ENCODE assay signal across 22 cellular contexts in genomic region chr5:122228728-122229392, GRCh38.
A peak's percentile ranks its signal among the peaks of the same experiment; 100 is the strongest.
DNase-seq lines count a peak whose midpoint lies in the region; ATAC-seq, FAIRE-seq and TF ChIP-seq lines count a peak whose summit lies in the region.
"Had no signal": no experiment of that assay in that cellular context is flagged by ENCODE, and none has a peak within 500 bp of the region (broad histone marks: within the 10 kb centered on the region; RNA-seq: fewer than 3 reads in every experiment).

No MANE protein-coding gene starts in this region.

- no peaks in the 10 kb centered on the region for H3K79me2 ChIP-seq in H1 (ENCODE audit: control insufficient read depth in 1 of 2, insufficient read depth in 2 of 2, low read length in 2 of 2)

- peak overlapping the region; percentile 99 for H2AFZ ChIP-seq in H1 (ENCODE audit: low read length)

- DNase-seq in NCI-H146 (lab: John Stamatoyannopoulos, UW) (peak; percentile 5), NCI-H146 treated with DMSO at 0.1 percent for 48 hours (lab: John Stamatoyannopoulos, UW; ENCODE audit: unreplicated experiment) (no peak), RPMI7951 (ENCODE audit: low read depth) (peak; percentile 49), H1 (ENCODE audit: low read depth in 1 of 2, low spot score in 2 of 2) (no peak), progenitor cell of endocrine pancreas (ENCODE audit: low spot score, unreplicated experiment) (no peak), RKO (ENCODE audit: low spot score) (no peak)
- no peak for DNase-seq in effector CD8-positive, alpha-beta T cell (lab: John Stamatoyannopoulos, UW)
- DNase-seq: AML-193; CD4-positive, alpha-beta memory T cell; DMS153; DMS79; GDM1; HFFc6 had no signal

- H3K27ac ChIP-seq in H1 (ENCODE audit: low read depth, low read length), result no peak overlapping the region
- H3K27ac ChIP-seq: 22Rv1, A549, C4-2B, HL-60 had no signal

- CTCF ChIA-PET in H1 (lab: Charles Lee; ENCODE audit: partially characterized antibody), result interaction anchor here (1.1 to 1.4 kb wide), 3 partner anchors 30 to 187 kb away, joined by 3 to 6 read pairs (median 4); no protein-coding TSS in a partner anchor

- no peak overlapping the region; the same call in 1 of the 2 replicates for H2BK5ac ChIP-seq in H1 (ENCODE audit: low read depth, low read length)

- POLR2A ChIA-PET in H1 (lab: Charles Lee; ENCODE audit: partially characterized antibody), result interaction anchor here (0.5 kb wide), 1 partner anchor 617 kb away, joined by 3 read pairs; no protein-coding TSS in a partner anchor

- TF ChIP-seq CTCF in H1 (IDR thresholded peaks at IDR 0.05; ENCODE audit: control extremely low read depth in 1 of 3, insufficient read depth in 1 of 3, low read depth in 1 of 3, low read length in 3 of 3) (no peak), progenitor cell of endocrine pancreas (IDR thresholded peaks at IDR 0.05; ENCODE audit: unreplicated experiment) (no peak)

- no peak overlapping the region for H3K14ac ChIP-seq in H1 (ENCODE audit: insufficient read length)

- no peaks in the 10 kb centered on the region for H4K20me1 ChIP-seq in H1 (replicated peaks in 1 of 2; ENCODE audit: control insufficient read depth in 1 of 2, insufficient read depth in 2 of 2, low read length in 2 of 2)

- H3K4ac ChIP-seq in H1 (replicated peaks; ENCODE audit: insufficient read length, low read depth, low read length), result no peak overlapping the region

- TF ChIP-seq RAD21 in H1 (IDR thresholded peaks at IDR 0.05 in 1 of 2, conservative IDR thresholded peaks at IDR 0.05 in 1 of 2; ENCODE audit: low read depth in 2 of 2, low read length in 2 of 2), result no peak

- no peaks in the 10 kb centered on the region for H3K36me3 ChIP-seq in H1 (ENCODE audit: control insufficient read depth in 2 of 4, insufficient read depth in 4 of 4, low read length in 3 of 4)

- peaks cover 4% of the 10 kb centered on the region for H3K9me3 Mint-ChIP-seq in progenitor cell of endocrine pancreas (ENCODE audit: low read depth)
- H3K9me3 Mint-ChIP-seq: HFFc6 had no signal

- WGBS in H1 (ENCODE audit: extremely low coverage in 1 of 2, insufficient coverage in 1 of 2, insufficient read length in 1 of 2, insufficient replicate concordance in 2 of 2, low coverage in 1 of 2, low lambda C conversion rate in 2 of 2, missing lambda C conversion rate in 1 of 2), 2 experiments, result 90% methylated on average over 11 of the region's 11 CpGs; no CpG with 5 or more reads in 1 of the 2 experiments

- peak overlapping the region; percentile 4 for H3K27ac Mint-ChIP-seq in progenitor cell of endocrine pancreas
- H3K27ac Mint-ChIP-seq: CD4-positive, alpha-beta memory T cell; HFFc6 had no signal

- H3K4me1 Mint-ChIP-seq in progenitor cell of endocrine pancreas (ENCODE audit: low read depth), result no peaks in the 10 kb centered on the region
- H3K4me1 Mint-ChIP-seq: CD4-positive, alpha-beta memory T cell had no signal

- no peak for TF ChIP-seq POLR2A in H1 (IDR thresholded peaks at IDR 0.05; ENCODE audit: control extremely low read depth in 1 of 2, low read depth in 2 of 2, low read length in 2 of 2)

- no peaks in the 10 kb centered on the region for H3K23me2 ChIP-seq in H1 (ENCODE audit: low read depth, low read length)

- no peak for TF ChIP-seq EP300 in H1 (IDR thresholded peaks at IDR 0.05; ENCODE audit: borderline replicate concordance in 1 of 2, low read depth in 2 of 2, low read length in 2 of 2)

- H3K79me1 ChIP-seq in H1 (ENCODE audit: low read depth, low read length), result no peaks in the 10 kb centered on the region

- H3K27me3 ChIP-seq in H1 (replicated peaks in 1 of 4; ENCODE audit: control insufficient read depth in 3 of 4, extremely low read depth in 1 of 4, insufficient read depth in 3 of 4, low read length in 3 of 4), result no peaks in the 10 kb centered on the region

- no peak overlapping the region; a peak in 1 of 4 replicates for H3K4me2 ChIP-seq in H1 (ENCODE audit: insufficient read depth in 1 of 2, low read depth in 2 of 2, low read length in 2 of 2)
- H3K4me2 ChIP-seq: A549 had no signal

- H2BK15ac ChIP-seq in H1 (ENCODE audit: low read length), result no peak overlapping the region

- H3K4me1 ChIP-seq in H1 (replicated peaks in 1 of 4; ENCODE audit: control insufficient read depth in 3 of 4, insufficient read depth in 4 of 4, low read length in 3 of 4), result peaks cover 0 to 7% (median 2%) of the 10 kb centered on the region in 4 experiments; a peak in 3 of 7 replicates
- H3K4me1 ChIP-seq: A549 had no signal

- H3K36me3 Mint-ChIP-seq in progenitor cell of endocrine pancreas (ENCODE audit: insufficient read depth), result no peaks in the 10 kb centered on the region
- H3K36me3 Mint-ChIP-seq: CD4-positive, alpha-beta memory T cell had no signal

- FAIRE-seq in H1 (lab: Jason Lieb, UNC), result no peak
- FAIRE-seq: A549, GM12892, GM18507, HTR-8/SVneo had no signal

- no peak overlapping the region for H4K8ac ChIP-seq in H1 (ENCODE audit: extremely low read depth, insufficient read depth, low read length)

- H2AK5ac ChIP-seq in H1 (ENCODE audit: low read depth, low read length), result no peak overlapping the region

- H3K27me3 Mint-ChIP-seq in progenitor cell of endocrine pancreas, result peaks cover 8% of the 10 kb centered on the region
- H3K27me3 Mint-ChIP-seq: CD4-positive, alpha-beta memory T cell had no signal

- H2BK12ac ChIP-seq in H1 (ENCODE audit: low read depth, low read length), result 0 out of 2 replicates have a peak overlapping the region, but pooled peaks have one; percentile 4

- no peak overlapping the region for H2BK20ac ChIP-seq in H1 (ENCODE audit: low read length)

- H4K91ac ChIP-seq in H1 (replicated peaks; ENCODE audit: insufficient read length, low read length), result no peak overlapping the region

- no peak overlapping the region for H3K4me3 ChIP-seq in H1 (ENCODE audit: extremely low read depth in 1 of 4, insufficient read depth in 2 of 4, low read depth in 3 of 4, low read length in 4 of 4)
- H3K4me3 ChIP-seq: A549 had no signal

- H4K5ac ChIP-seq in H1 (ENCODE audit: insufficient read length, low read depth, low read length), result no peak overlapping the region

- H2BK120ac ChIP-seq in H1 (replicated peaks; ENCODE audit: low read depth, low read length), result no peak overlapping the region

- no peaks in the 10 kb centered on the region for H3K9me3 ChIP-seq in H1 (ENCODE audit: insufficient read depth in 2 of 2, low read depth in 1 of 2, low read length in 1 of 2)
- H3K9me3 ChIP-seq: A549 had no signal

- no peak overlapping the region for H3K4me3 Mint-ChIP-seq in progenitor cell of endocrine pancreas (ENCODE audit: low read depth)
- H3K4me3 Mint-ChIP-seq: CD4-positive, alpha-beta memory T cell; HFFc6 had no signal

- no peak for ATAC-seq in HG03280 (IDR thresholded peaks at IDR 0.05; ENCODE audit: unreplicated experiment)
- ATAC-seq: A549, HCT116 had no signal

- no peak overlapping the region for H3K56ac ChIP-seq in H1 (replicated peaks; ENCODE audit: insufficient read length, low read depth, low read length)

- no peak overlapping the region for H3K23ac ChIP-seq in H1 (ENCODE audit: insufficient read length)

- H3K18ac ChIP-seq in H1 (ENCODE audit: extremely low read depth, low read length), result no peak overlapping the region

- H3K9ac ChIP-seq in H1 (replicated peaks in 1 of 4; ENCODE audit: extremely low read depth in 1 of 4, low read depth in 3 of 4, low read length in 3 of 4), result no peak overlapping the region

TF ChIP-seq in H1, 55 proteins besides CTCF, POLR2A, EP300 and RAD21:
- TF ChIP-seq MAFK (IDR thresholded peaks at IDR 0.05; ENCODE audit: low read depth, low read length), result no peak
- TF ChIP-seq SIX5 (IDR thresholded peaks at IDR 0.05; ENCODE audit: low read depth, low read length), result no peak
- TF ChIP-seq YY1 (IDR thresholded peaks at IDR 0.05; ENCODE audit: low read depth, low read length), result peak; percentile 70; the same call in 1 of the 2 replicates
- TF ChIP-seq SP1 (IDR thresholded peaks at IDR 0.05; ENCODE audit: low read depth, low read length), result no peak
- TF ChIP-seq CBX8 (IDR thresholded peaks at IDR 0.05; ENCODE audit: borderline replicate concordance, low read depth, low read length), result no peak
- TF ChIP-seq SUZ12 (IDR thresholded peaks at IDR 0.05; ENCODE audit: low read length), result no peak

Comparison
In these comparisons a context has a peak if more than half of its experiments do, and no peak if none do; other contexts are left out.
1. DNase-seq: peak in NCI-H146 (single experiment) and RPMI7951 (single experiment); none in NCI-H146 treated with DMSO at 0.1 percent for 48 hours (single experiment), H1 (0 of 2), progenitor cell of endocrine pancreas (single experiment), RKO (single experiment) and effector CD8-positive, alpha-beta T cell (single experiment).